Comparison of ENCODE assay signal across 10 cellular contexts in genomic region chr22:23218053-23218866, GRCh38. TPM values are rescaled to one million over a fixed set of nuclear protein-coding genes. Genes with fewer than 3 reads are reported as not detected.
A peak's percentile ranks its signal among the peaks of the same experiment; 100 is the strongest.
DNase-seq lines count a peak whose midpoint lies in the region; ATAC-seq and TF ChIP-seq lines count a peak whose summit lies in the region.
"Had no signal": no experiment of that assay in that cellular context is flagged by ENCODE, and none has a peak within 500 bp of the region (broad histone marks: within the 10 kb centered on the region; RNA-seq: fewer than 3 reads in every experiment).

No MANE protein-coding gene starts in this region.

- DNase-seq in activated T-cell treated with anti-CD3 and anti-CD28 coated beads, Interleukin-2, amount 50 U/mL, for 24 hours, result no peak
- no peak for DNase-seq in activated T-cell treated with anti-CD3 and anti-CD28 coated beads, Interleukin-2, amount 50 U/mL, for 1 hour
- no peak for DNase-seq in activated naive CD8-positive, alpha-beta T cell treated with anti-CD3 and anti-CD28 coated beads, Interleukin-2, amount 50 U/mL, for 24 hours
- no peak for DNase-seq in testis
- no peak for DNase-seq in stimulated activated CD4-positive, alpha-beta T cell treated with anti-CD3 and anti-CD28 coated beads, Interleukin-15, amount 100 ng/mL, for 24 hours
- no peak for DNase-seq in NCI-H1048 (lab: John Stamatoyannopoulos, UW)
- no peak for DNase-seq in hypothalamus (lab: John Stamatoyannopoulos, UW)

- TF ChIP-seq CTCF in testis (IDR thresholded peaks at IDR 0.05), result no peak

- H3K36me3 Mint-ChIP-seq in activated T-cell treated with anti-CD3 and anti-CD28 coated beads, Interleukin-2, amount 50 U/mL, for 24 hours (ENCODE audit: low read depth), result peaks cover 7% of the 10 kb centered on the region
- H3K36me3 Mint-ChIP-seq in activated naive CD8-positive, alpha-beta T cell treated with anti-CD3 and anti-CD28 coated beads, Interleukin-2, amount 50 U/mL, for 24 hours (ENCODE audit: low read depth), result peaks cover 2% of the 10 kb centered on the region

- no peaks in the 10 kb centered on the region for H3K27me3 ChIP-seq in testis

- H3K36me3 ChIP-seq in mesodermal cell (ENCODE audit: control insufficient read depth, insufficient read depth, low read length) (peaks cover 9% of the 10 kb centered on the region), testis (ENCODE audit: low read depth, missing control alignments) (no peaks in the 10 kb centered on the region)

- no peaks in the 10 kb centered on the region for H3K9me3 ChIP-seq in mesodermal cell (ENCODE audit: control insufficient read depth, low read length)
- no peaks in the 10 kb centered on the region for H3K9me3 ChIP-seq in testis

- TF ChIP-seq POLR2A in testis (IDR thresholded peaks at IDR 0.05), result no peak

- peak overlapping the region; percentile 69 for H3K4me3 Mint-ChIP-seq in activated T-cell treated with anti-CD3 and anti-CD28 coated beads, Interleukin-2, amount 50 U/mL, for 24 hours
- H3K4me3 Mint-ChIP-seq in activated naive CD8-positive, alpha-beta T cell treated with anti-CD3 and anti-CD28 coated beads, Interleukin-2, amount 50 U/mL, for 24 hours, result peak overlapping the region; percentile 34

- H3K4me1 ChIP-seq in mesodermal cell (ENCODE audit: control insufficient read depth, insufficient read depth, low read length, poor library complexity, severe bottlenecking), result peaks cover 59% of the 10 kb centered on the region
- peaks cover 42% of the 10 kb centered on the region for H3K4me1 ChIP-seq in testis

- H3K9me3 Mint-ChIP-seq in activated T-cell treated with anti-CD3 and anti-CD28 coated beads, Interleukin-2, amount 50 U/mL, for 24 hours, result no peaks in the 10 kb centered on the region
- no peaks in the 10 kb centered on the region for H3K9me3 Mint-ChIP-seq in activated naive CD8-positive, alpha-beta T cell treated with anti-CD3 and anti-CD28 coated beads, Interleukin-2, amount 50 U/mL, for 24 hours

- peak overlapping the region; percentile 69 for H3K27ac ChIP-seq in mesodermal cell (ENCODE audit: low read depth, low read length, severe bottlenecking)
- H3K27ac ChIP-seq in testis, result peak overlapping the region; percentile 3 to 24
- H3K27ac ChIP-seq: SK-N-MC had no signal

- peaks cover 97% of the 10 kb centered on the region for H3K4me1 Mint-ChIP-seq in activated T-cell treated with anti-CD3 and anti-CD28 coated beads, Interleukin-2, amount 50 U/mL, for 24 hours (ENCODE audit: low read depth)
- H3K4me1 Mint-ChIP-seq in activated naive CD8-positive, alpha-beta T cell treated with anti-CD3 and anti-CD28 coated beads, Interleukin-2, amount 50 U/mL, for 24 hours, result peaks cover 96% of the 10 kb centered on the region

- intact Hi-C loops in testis (cut with DNase I; ENCODE audit: low total_unique reads), result no loop called here

- no peak for ATAC-seq in activated naive CD8-positive, alpha-beta T cell treated with anti-CD3 and anti-CD28 coated beads, Interleukin-2, amount 50 U/mL, for 24 hours
- ATAC-seq: HCT116 had no signal

- no peaks in the 10 kb centered on the region for H3K27me3 Mint-ChIP-seq in activated T-cell treated with anti-CD3 and anti-CD28 coated beads, Interleukin-2, amount 50 U/mL, for 24 hours
- no peaks in the 10 kb centered on the region for H3K27me3 Mint-ChIP-seq in activated naive CD8-positive, alpha-beta T cell treated with anti-CD3 and anti-CD28 coated beads, Interleukin-2, amount 50 U/mL, for 24 hours

- no peak overlapping the region for H3K4me3 ChIP-seq in mesodermal cell (ENCODE audit: extremely low read depth, insufficient read depth, low read length, poor library complexity, severe bottlenecking)
- no peak overlapping the region for H3K4me3 ChIP-seq in testis
- H3K4me3 ChIP-seq: SK-N-MC had no signal

- WGBS in mesodermal cell (ENCODE audit: insufficient coverage in 2 of 2), 2 experiments, result 79 to 88% methylated on average over 5 to 7 of the region's 12 CpGs
- WGBS in testis, 2 donors, result 72 to 83% methylated on average over 6 to 12 of the region's 12 CpGs

- H3K27ac Mint-ChIP-seq in activated T-cell treated with anti-CD3 and anti-CD28 coated beads, Interleukin-2, amount 50 U/mL, for 24 hours, result peak overlapping the region; percentile 98
- H3K27ac Mint-ChIP-seq in activated naive CD8-positive, alpha-beta T cell treated with anti-CD3 and anti-CD28 coated beads, Interleukin-2, amount 50 U/mL, for 24 hours, result peak overlapping the region; percentile 82

RNA-seq across cellular contexts. Expression of gene BCR, which starts 38.0 kb away (rescaled TPM):
- polyA plus RNA-seq in mesodermal cell (2013, experiment 1 of 2), result 34.1 TPM
- 32.9 TPM for polyA plus RNA-seq in mesodermal cell (2013, experiment 2 of 2)
- total RNA-seq in testis, result 100 to 1,000 TPM; 105 to 108 TPM
- polyA plus RNA-seq in testis (ENCODE audit: insufficient read depth, low read depth, low replicate concordance), result 52.5 TPM
